In genomic region chr17:49588312-49588711, GRCh38 we compare ENCODE assay signal across 21 cellular contexts. TPM values are rescaled to one million over a fixed set of nuclear protein-coding genes. Genes with fewer than 3 reads are reported as not detected.
DNase-seq lines count a peak whose midpoint lies in the region; ATAC-seq, FAIRE-seq and TF ChIP-seq lines count a peak whose summit lies in the region.
"Had no signal": no experiment of that assay in that cellular context is flagged by ENCODE, and none has a peak within 500 bp of the region (broad histone marks: within the 10 kb centered on the region; RNA-seq: fewer than 3 reads in every experiment).

No MANE protein-coding gene starts in this region.

- POLR2A ChIA-PET in SK-N-SH (lab: Yijun Ruan, JAX) = no interaction called here
- POLR2A ChIA-PET in endothelial cell of umbilical vein (lab: Charles Lee) = no interaction called here

- H4K20me1 ChIP-seq in GM23248 (ENCODE audit: insufficient read depth) (no peaks in the 10 kb centered on the region), SK-N-SH (ENCODE audit: insufficient read depth) (no peaks in the 10 kb centered on the region), endothelial cell of umbilical vein (replicated peaks; ENCODE audit: control insufficient read depth, extremely low read depth, insufficient read depth, low read length) (no peaks in the 10 kb centered on the region)

- in situ Hi-C loops in GM23248 (cut with MboI) = no loop called here

- TF ChIP-seq RAD21 in SK-N-SH (IDR thresholded peaks at IDR 0.05; ENCODE audit: low read length) = no peak

- H3K4me2 ChIP-seq in GM23248 (ENCODE audit: unreplicated experiment) (peak overlapping the region; percentile 12), SK-N-SH (peak overlapping the region; percentile 59), endothelial cell of umbilical vein (ENCODE audit: insufficient read depth, low read length) (no peak overlapping the region), skeletal muscle satellite cell (ENCODE audit: low read length) (peak overlapping the region; percentile 46)

- no peak for ATAC-seq in GM21423 (IDR thresholded peaks at IDR 0.05; ENCODE audit: unreplicated experiment)
- no peak for ATAC-seq in effector memory CD8-positive, alpha-beta T cell (replicated peaks)

- BruUV-seq in endothelial cell of umbilical vein (replicated peaks; lab: Mats Ljungman, UMichigan) = no TSS peak

- FAIRE-seq in endothelial cell of umbilical vein (lab: Jason Lieb, UNC) = peak; percentile 4
- FAIRE-seq: A204.1 had no signal

- no peaks in the 10 kb centered on the region for H3K79me2 ChIP-seq in GM23248 (ENCODE audit: insufficient read depth)
- no peaks in the 10 kb centered on the region for H3K79me2 ChIP-seq in SK-N-SH (ENCODE audit: insufficient read depth)
- no peaks in the 10 kb centered on the region for H3K79me2 ChIP-seq in endothelial cell of umbilical vein (ENCODE audit: control insufficient read depth, insufficient read depth, low read length)

- dilution Hi-C loops in endothelial cell of umbilical vein (cut with MboI; ENCODE audit: extremely low pct_ligation_motif_present, low sequenced_read_pairs) = no loop called here

- no peak overlapping the region for H3K9ac ChIP-seq in GM23248
- H3K9ac ChIP-seq in SK-N-SH = no peak overlapping the region
- no peak overlapping the region for H3K9ac ChIP-seq in endothelial cell of umbilical vein (replicated peaks; ENCODE audit: extremely low read depth, insufficient read depth, low read length)
- H3K9ac ChIP-seq in skeletal muscle satellite cell (ENCODE audit: low read depth, low read length) = no peak overlapping the region

- intact Hi-C loops in endothelial cell of umbilical vein (cut with micrococcal nuclease) = no loop called here

- no peak for TF ChIP-seq CTCF in SK-N-SH (IDR thresholded peaks at IDR 0.05)
- no peak for TF ChIP-seq CTCF in endothelial cell of umbilical vein (IDR thresholded peaks at IDR 0.05; ENCODE audit: extremely low read depth in 1 of 2, insufficient read depth in 1 of 2, low read depth in 1 of 2, low read length in 2 of 2)

- H3K4me1 ChIP-seq in GM23248 (ENCODE audit: insufficient read depth) = peaks cover 15% of the 10 kb centered on the region
- peaks cover 3 to 20% of the 10 kb centered on the region in 2 experiments; a peak in 3 of 4 replicates for H3K4me1 ChIP-seq in SK-N-SH (ENCODE audit: control insufficient read depth in 1 of 2, insufficient read depth in 2 of 2, low read depth in 1 of 2, low read length in 1 of 2)
- H3K4me1 ChIP-seq in endothelial cell of umbilical vein (ENCODE audit: control insufficient read depth, extremely low read depth, insufficient read depth, low read length) = no peaks in the 10 kb centered on the region
- peaks cover 20% of the 10 kb centered on the region for H3K4me1 ChIP-seq in skeletal muscle satellite cell (ENCODE audit: control insufficient read depth, insufficient read depth, low read length)
- H3K4me1 ChIP-seq: Peyer's patch had no signal

- H3F3A ChIP-seq in GM23248 (ENCODE audit: insufficient read depth) = peaks cover 13% of the 10 kb centered on the region; the same call in 1 of the 2 replicates
- H3F3A ChIP-seq in SK-N-SH (replicated peaks; ENCODE audit: insufficient read depth) = peaks cover 17% of the 10 kb centered on the region

- no peak for TF ChIP-seq POLR2A in endothelial cell of umbilical vein (IDR thresholded peaks at IDR 0.05; ENCODE audit: low read depth, low read length)

- no peak overlapping the region for H3K4me3 Mint-ChIP-seq in effector memory CD8-positive, alpha-beta T cell

- DNase-seq in GM23248 (peak; percentile 28), SK-N-SH (no peak), endothelial cell of umbilical vein (ENCODE audit: low read depth, low spot score) (no peak), NCI-H146 (lab: John Stamatoyannopoulos, UW) (no peak), D341Med (ENCODE audit: low spot score) (no peak)
- DNase-seq in effector memory CD8-positive, alpha-beta T cell = no peak
- DNase-seq: COR-L47, DMS53, KG1, NCI-H1092 treated with DMSO at 0.1 percent for 48 hours, NCI-H1930, NCI-H2171 treated with DMSO at 0.1 percent for 48 hours, NCI-H82, Peyer's patch, SHP77 treated with DMSO at 0.1 percent for 48 hours had no signal

- no peaks in the 10 kb centered on the region for H3K27me3 Mint-ChIP-seq in effector memory CD8-positive, alpha-beta T cell

- no peaks in the 10 kb centered on the region for H3K9me3 Mint-ChIP-seq in effector memory CD8-positive, alpha-beta T cell

- H3K9me3 ChIP-seq in GM23248 (ENCODE audit: low read depth) (no peaks in the 10 kb centered on the region), SK-N-SH (no peaks in the 10 kb centered on the region), endothelial cell of umbilical vein (replicated peaks; ENCODE audit: control insufficient read depth, insufficient read depth, low read length) (no peaks in the 10 kb centered on the region), skeletal muscle satellite cell (replicated peaks; ENCODE audit: low read length) (no peaks in the 10 kb centered on the region)
- H3K9me3 ChIP-seq: Peyer's patch had no signal

- peaks cover 5% of the 10 kb centered on the region for H3K36me3 Mint-ChIP-seq in effector memory CD8-positive, alpha-beta T cell (ENCODE audit: insufficient read depth)

- H3K4me1 Mint-ChIP-seq in effector memory CD8-positive, alpha-beta T cell (ENCODE audit: low read depth in 2 of 2) = peaks cover 0 to 5% of the 10 kb centered on the region in 2 donors

- 82 to 86% methylated on average over 8 of the region's 8 CpGs for WGBS in GM23248 (ENCODE audit: low coverage in 1 of 2, low lambda C conversion rate in 2 of 2, missing lambda C conversion rate in 2 of 2), 2 experiments
- WGBS in SK-N-SH (ENCODE audit: low lambda C conversion rate) = 95% methylated on average over 8 of the region's 8 CpGs

- no peak overlapping the region for H3K27ac Mint-ChIP-seq in effector memory CD8-positive, alpha-beta T cell

- H3K27me3 ChIP-seq in GM23248 (replicated peaks; ENCODE audit: insufficient read depth) (no peaks in the 10 kb centered on the region), SK-N-SH (ENCODE audit: insufficient read depth) (no peaks in the 10 kb centered on the region), endothelial cell of umbilical vein (ENCODE audit: control insufficient read depth in 2 of 2, insufficient read depth in 2 of 2, low read length in 2 of 2) (no peaks in the 10 kb centered on the region), skeletal muscle satellite cell (ENCODE audit: control insufficient read depth, insufficient read depth, low read length) (no peaks in the 10 kb centered on the region)
- H3K27me3 ChIP-seq: Peyer's patch had no signal

- H3K36me3 ChIP-seq in GM23248 (ENCODE audit: low read depth) = 0 out of 2 replicates have a peak, but pooled peaks cover 6% of the 10 kb centered on the region
- H3K36me3 ChIP-seq in SK-N-SH (replicated peaks in 1 of 2; ENCODE audit: control insufficient read depth in 1 of 2, insufficient read depth in 2 of 2, low read length in 1 of 2) = peaks cover 0 to 16% of the 10 kb centered on the region in 2 experiments
- H3K36me3 ChIP-seq in endothelial cell of umbilical vein (ENCODE audit: control insufficient read depth in 2 of 2, extremely low read depth in 1 of 2, insufficient read depth in 2 of 2, low read length in 2 of 2) = no peaks in the 10 kb centered on the region
- H3K36me3 ChIP-seq in skeletal muscle satellite cell (ENCODE audit: insufficient read depth, low read length) = no peaks in the 10 kb centered on the region

- H3K9me2 ChIP-seq in GM23248 (ENCODE audit: insufficient read depth) (no peaks in the 10 kb centered on the region), SK-N-SH (no peaks in the 10 kb centered on the region)

- CTCF ChIA-PET in SK-N-SH (lab: Yijun Ruan, JAX) (interaction anchor here (0.7 to 48.9 kb wide), 5 partner anchors 9 to 105 kb away, joined by 3 to 2107 read pairs (median 4); partner anchors contain the start of genes NXPH3, SLC35B1 and SPOP), endothelial cell of umbilical vein (lab: Charles Lee) (interaction anchor here (1.0 to 1.6 kb wide), 2 partner anchors 12 to 18 kb away, joined by 3 to 5 read pairs; no protein-coding TSS in a partner anchor)

- H2AFZ ChIP-seq in GM23248 = no peak overlapping the region
- no peak overlapping the region for H2AFZ ChIP-seq in SK-N-SH (ENCODE audit: low read depth)
- H2AFZ ChIP-seq in endothelial cell of umbilical vein (ENCODE audit: low read depth, low read length) = no peak overlapping the region

- H3K4me3 ChIP-seq in GM23248 = no peak overlapping the region
- H3K4me3 ChIP-seq in SK-N-SH (ENCODE audit: low read depth in 2 of 2, low read length in 1 of 2) = no peak overlapping the region
- H3K4me3 ChIP-seq in endothelial cell of umbilical vein (replicated peaks in 1 of 3; ENCODE audit: insufficient read depth in 1 of 3, low read depth in 1 of 3, low read length in 3 of 3) = no peak overlapping the region
- no peak overlapping the region for H3K4me3 ChIP-seq in skeletal muscle satellite cell (ENCODE audit: low read length)
- H3K4me3 ChIP-seq: Peyer's patch had no signal

- H3K9me1 ChIP-seq in endothelial cell of umbilical vein (replicated peaks; ENCODE audit: control insufficient read depth, extremely low read depth, insufficient read depth, low read length) = no peaks in the 10 kb centered on the region

- TF ChIP-seq EP300 in SK-N-SH (IDR thresholded peaks at IDR 0.05; ENCODE audit: borderline replicate concordance in 1 of 2, low read depth in 1 of 2, low read length in 1 of 2) = no peak

- H3K27ac ChIP-seq in GM23248 = 0 out of 2 replicates have a peak overlapping the region, but pooled peaks have one; percentile 26
- peak overlapping the region in 1 of 2 experiments; percentile 73; a peak in 2 of 4 replicates for H3K27ac ChIP-seq in SK-N-SH (ENCODE audit: low read depth in 2 of 2, low read length in 1 of 2)
- no peak overlapping the region for H3K27ac ChIP-seq in endothelial cell of umbilical vein (ENCODE audit: insufficient read depth, low read depth, low read length)
- H3K27ac ChIP-seq: C4-2B, HL-60, Peyer's patch had no signal

TF ChIP-seq in endothelial cell of umbilical vein, 7 proteins besides CTCF, POLR2A, EP300 and RAD21 (continues in another document):
- no peak for TF ChIP-seq GATA2 (IDR thresholded peaks at IDR 0.05; ENCODE audit: insufficient read depth, insufficient read length, low read depth, low read length)

RNA-seq across cellular contexts. Expression of gene NXPH3, which starts 12.6 kb away (rescaled TPM):
- total RNA-seq in GM23248 (2014; rRNA removed; shearing (Covaris generic)) = 0.76 and 1.4 TPM in 2 replicates
- polyA plus RNA-seq in GM23248 (2016; fragmentation: Nextera tagmentation; extraction: Ambion mirVana) = 0.30 TPM in 2 replicates
- 0.30 and 0.31 TPM in 2 replicates for polyA plus RNA-seq in SK-N-SH (2012; rRNA removed)
- polyA plus RNA-seq in SK-N-SH (2012; cell fraction: cytosol; rRNA removed) = 0.14 and 0.16 TPM in 2 replicates
- 0.25 and 0.34 TPM in 2 replicates for polyA plus RNA-seq in SK-N-SH (2012; cell fraction: nucleus; rRNA removed)
- 2.0 and 2.1 TPM in 2 replicates for total RNA-seq in endothelial cell of umbilical vein
- polyA plus RNA-seq in endothelial cell of umbilical vein = 1.7 and 2.1 TPM in 2 replicates
- polyA plus RNA-seq in endothelial cell of umbilical vein (2011; cell fraction: cytosol; rRNA removed) = 1.8 and 2.1 TPM in 2 replicates
- polyA plus RNA-seq in endothelial cell of umbilical vein (2011; cell fraction: nucleus; rRNA removed) = 0.93 and 0.97 TPM in 2 replicates
- 0.43 and 1.4 TPM in 2 replicates for polyA plus RNA-seq in endothelial cell of umbilical vein (2012)
- 1.7 and 2.2 TPM in 2 replicates for polyA minus RNA-seq in endothelial cell of umbilical vein
- not detected for polyA minus RNA-seq in endothelial cell of umbilical vein (2011; cell fraction: cytosol; rRNA and poly(A)+ RNA removed)
- polyA minus RNA-seq in endothelial cell of umbilical vein (2011; cell fraction: nucleus; rRNA and poly(A)+ RNA removed) = 0.29 and 0.72 TPM in 2 replicates
- total RNA-seq in skeletal muscle satellite cell (2012; rRNA removed) = under 0.01 TPM in 1 of 2 replicates, not detected in the other
- total RNA-seq: NCI-H460 had no signal
